Comparison of ENCODE assay signal across 34 cellular contexts in genomic region chr13:91595677-91596076, GRCh38.
"Had no signal": no experiment of that assay in that cellular context is flagged by ENCODE, and none has a peak within 500 bp of the region (broad histone marks: within the 10 kb centered on the region; RNA-seq: fewer than 3 reads in every experiment).

No MANE protein-coding gene starts in this region.

- H3K27me3 ChIP-seq: MG63 had no signal

- H3K4me3 ChIP-seq: MG63 had no signal

- DNase-seq: Karpas-422, Kasumi-1, MG63, MM.1S, MV-4-11, NCI-H1048, NCI-H1092, NCI-H1092 treated with DMSO at 0.1 percent for 48 hours, NCI-H1105, NCI-H1105 treated with DMSO at 0.1 percent for 48 hours, NCI-H1417, NCI-H1417 treated with DMSO at 0.1 percent for 48 hours, NCI-H1436, NCI-H1436 treated with DMSO at 0.1 percent for 48 hours, NCI-H146, NCI-H1694, NCI-H1694 treated with DMSO at 0.1 percent for 48 hours, NCI-H187, NCI-H187 treated with DMSO at 0.1 percent for 48 hours, NCI-H1930, NCI-H2029, NCI-H2029 treated with DMSO at 0.1 percent for 48 hours, NCI-H2081, NCI-H2081 treated with DMSO at 0.1 percent for 48 hours, NCI-H2107, NCI-H2171, NCI-H2171 treated with DMSO at 0.1 percent for 48 hours, NCI-H2227 treated with DMSO at 0.1 percent for 48 hours, NCI-H226, NCI-H345, NCI-H446, NCI-H446 treated with DMSO at 0.1 percent for 48 hours, NCI-H510A, NCI-H510A treated with DMSO at 0.1 percent for 48 hours had no signal

- H3K36me3 ChIP-seq: MG63 had no signal

- H3K9me3 ChIP-seq: MG63 had no signal
